In genomic region chr16:84090212-84090611, GRCh38 we compare ENCODE assay signal across 1 cellular context.
TF ChIP-seq lines count a peak whose summit lies in the region.

No MANE protein-coding gene starts in this region.

TF ChIP-seq in WTC11, 78 proteins besides CTCF, POLR2A, EP300 and RAD21 (continued from another document):
- TF ChIP-seq, protein P1, sequence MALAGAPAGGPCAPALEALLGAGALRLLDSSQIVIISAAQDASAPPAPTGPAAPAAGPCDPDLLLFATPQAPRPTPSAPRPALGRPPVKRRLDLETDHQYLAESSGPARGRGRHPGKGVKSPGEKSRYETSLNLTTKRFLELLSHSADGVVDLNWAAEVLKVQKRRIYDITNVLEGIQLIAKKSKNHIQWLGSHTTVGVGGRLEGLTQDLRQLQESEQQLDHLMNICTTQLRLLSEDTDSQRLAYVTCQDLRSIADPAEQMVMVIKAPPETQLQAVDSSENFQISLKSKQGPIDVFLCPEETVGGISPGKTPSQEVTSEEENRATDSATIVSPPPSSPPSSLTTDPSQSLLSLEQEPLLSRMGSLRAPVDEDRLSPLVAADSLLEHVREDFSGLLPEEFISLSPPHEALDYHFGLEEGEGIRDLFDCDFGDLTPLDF (CRISPR knock-in tag; IDR thresholded peaks at IDR 0.05) = no peak
- TF ChIP-seq SMAD4 (CRISPR knock-in tag; IDR thresholded peaks at IDR 0.05) = no peak
- TF ChIP-seq FOXK1 (CRISPR knock-in tag; IDR thresholded peaks at IDR 0.05) = no peak
- TF ChIP-seq JAZF1 (CRISPR knock-in tag; IDR thresholded peaks at IDR 0.05) = no peak
- TF ChIP-seq HMGA2 (CRISPR knock-in tag; IDR thresholded peaks at IDR 0.05) = no peak
- TF ChIP-seq, protein P2, sequence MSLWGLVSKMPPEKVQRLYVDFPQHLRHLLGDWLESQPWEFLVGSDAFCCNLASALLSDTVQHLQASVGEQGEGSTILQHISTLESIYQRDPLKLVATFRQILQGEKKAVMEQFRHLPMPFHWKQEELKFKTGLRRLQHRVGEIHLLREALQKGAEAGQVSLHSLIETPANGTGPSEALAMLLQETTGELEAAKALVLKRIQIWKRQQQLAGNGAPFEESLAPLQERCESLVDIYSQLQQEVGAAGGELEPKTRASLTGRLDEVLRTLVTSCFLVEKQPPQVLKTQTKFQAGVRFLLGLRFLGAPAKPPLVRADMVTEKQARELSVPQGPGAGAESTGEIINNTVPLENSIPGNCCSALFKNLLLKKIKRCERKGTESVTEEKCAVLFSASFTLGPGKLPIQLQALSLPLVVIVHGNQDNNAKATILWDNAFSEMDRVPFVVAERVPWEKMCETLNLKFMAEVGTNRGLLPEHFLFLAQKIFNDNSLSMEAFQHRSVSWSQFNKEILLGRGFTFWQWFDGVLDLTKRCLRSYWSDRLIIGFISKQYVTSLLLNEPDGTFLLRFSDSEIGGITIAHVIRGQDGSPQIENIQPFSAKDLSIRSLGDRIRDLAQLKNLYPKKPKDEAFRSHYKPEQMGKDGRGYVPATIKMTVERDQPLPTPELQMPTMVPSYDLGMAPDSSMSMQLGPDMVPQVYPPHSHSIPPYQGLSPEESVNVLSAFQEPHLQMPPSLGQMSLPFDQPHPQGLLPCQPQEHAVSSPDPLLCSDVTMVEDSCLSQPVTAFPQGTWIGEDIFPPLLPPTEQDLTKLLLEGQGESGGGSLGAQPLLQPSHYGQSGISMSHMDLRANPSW (CRISPR knock-in tag; conservative IDR thresholded peaks at IDR 0.05; ENCODE audit: low read depth) = no peak
- TF ChIP-seq E2F5 (CRISPR knock-in tag; IDR thresholded peaks at IDR 0.05) = no peak
- TF ChIP-seq TP53 (CRISPR knock-in tag; IDR thresholded peaks at IDR 0.05) = no peak
- no peak for TF ChIP-seq ZNF532 (CRISPR knock-in tag; IDR thresholded peaks at IDR 0.05; ENCODE audit: borderline replicate concordance)
- TF ChIP-seq, protein P3, sequence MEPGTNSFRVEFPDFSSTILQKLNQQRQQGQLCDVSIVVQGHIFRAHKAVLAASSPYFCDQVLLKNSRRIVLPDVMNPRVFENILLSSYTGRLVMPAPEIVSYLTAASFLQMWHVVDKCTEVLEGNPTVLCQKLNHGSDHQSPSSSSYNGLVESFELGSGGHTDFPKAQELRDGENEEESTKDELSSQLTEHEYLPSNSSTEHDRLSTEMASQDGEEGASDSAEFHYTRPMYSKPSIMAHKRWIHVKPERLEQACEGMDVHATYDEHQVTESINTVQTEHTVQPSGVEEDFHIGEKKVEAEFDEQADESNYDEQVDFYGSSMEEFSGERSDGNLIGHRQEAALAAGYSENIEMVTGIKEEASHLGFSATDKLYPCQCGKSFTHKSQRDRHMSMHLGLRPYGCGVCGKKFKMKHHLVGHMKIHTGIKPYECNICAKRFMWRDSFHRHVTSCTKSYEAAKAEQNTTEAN (CRISPR knock-in tag; IDR thresholded peaks at IDR 0.05) = no peak
- no peak for TF ChIP-seq FOXJ3 (CRISPR knock-in tag; IDR thresholded peaks at IDR 0.05; ENCODE audit: borderline replicate concordance)
- no peak for TF ChIP-seq GRHL2 (CRISPR knock-in tag; IDR thresholded peaks at IDR 0.05; ENCODE audit: insufficient replicate concordance, severe bottlenecking)
- TF ChIP-seq CREB1 (CRISPR knock-in tag; IDR thresholded peaks at IDR 0.05) = no peak
- TF ChIP-seq ETV6 (CRISPR knock-in tag; IDR thresholded peaks at IDR 0.05) = no peak
